Comparison of ENCODE assay signal across 8 cellular contexts in the genomic region with DNA sequence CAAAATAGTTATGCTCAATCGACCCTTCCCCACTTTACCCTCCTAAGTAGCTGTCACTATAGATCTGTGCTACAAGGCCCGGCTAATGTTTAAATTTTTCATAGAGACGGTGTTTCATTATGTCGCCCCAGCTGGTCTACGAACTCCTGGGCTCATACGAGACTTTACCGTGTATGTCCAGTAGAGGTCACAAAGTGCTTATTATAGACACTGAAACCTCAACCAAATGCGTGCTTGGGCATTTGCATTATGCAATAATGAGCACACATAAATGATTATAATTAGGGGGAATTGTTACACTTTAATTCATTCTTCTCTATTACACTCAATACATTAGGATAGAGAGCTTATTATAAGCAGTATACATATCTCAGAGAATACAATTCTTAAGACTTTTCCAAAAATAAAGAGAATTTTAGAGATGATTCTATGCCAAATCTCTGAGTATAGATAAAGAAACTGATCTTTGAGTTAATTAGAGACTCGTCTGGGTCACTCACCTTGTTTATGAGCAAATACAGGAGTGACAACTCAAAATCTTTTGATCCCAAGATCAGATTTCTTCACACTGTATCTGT. TPM values are rescaled to one million over a fixed set of nuclear protein-coding genes. Genes with fewer than 3 reads are reported as not detected.
A peak's percentile ranks its signal among the peaks of the same experiment; 100 is the strongest.
DNase-seq lines count a peak whose midpoint lies in the region; ATAC-seq, FAIRE-seq and TF ChIP-seq lines count a peak whose summit lies in the region.

No MANE protein-coding gene starts in this region.

- no peaks in the 10 kb centered on the region for H3K36me3 ChIP-seq in Karpas-422 (ENCODE audit: insufficient read depth, low read length)
- no peaks in the 10 kb centered on the region for H3K36me3 ChIP-seq in RWPE2 (ENCODE audit: low read depth)

- peak; percentile 86 for ATAC-seq in RWPE2 (ENCODE audit: low read depth)

- no peak for TF ChIP-seq POLR2A in H54 (IDR thresholded peaks at IDR 0.05; ENCODE audit: low read depth, low read length)

- H3K4me3 ChIP-seq in Karpas-422 (ENCODE audit: low read length) = no peak overlapping the region
- no peak overlapping the region for H3K4me3 ChIP-seq in RWPE2 (ENCODE audit: severe bottlenecking)

- H3K9me3 ChIP-seq in Karpas-422 (ENCODE audit: low read length) (no peaks in the 10 kb centered on the region), RWPE2 (ENCODE audit: severe bottlenecking) (no peaks in the 10 kb centered on the region)

- H3K4me2 ChIP-seq in Karpas-422 (ENCODE audit: low read depth, low read length, poor library complexity, severe bottlenecking) = no peak overlapping the region

- peaks cover 19% of the 10 kb centered on the region for H3K4me1 ChIP-seq in Karpas-422 (ENCODE audit: low read length)
- H3K4me1 ChIP-seq in RWPE2 (ENCODE audit: insufficient read depth, poor library complexity, severe bottlenecking) = no peaks in the 10 kb centered on the region

- H2AFZ ChIP-seq in Karpas-422 (ENCODE audit: low read length) = no peak overlapping the region

- H3K27me3 ChIP-seq in Karpas-422 (ENCODE audit: low read length) (no peaks in the 10 kb centered on the region), RWPE2 (ENCODE audit: insufficient read depth, poor library complexity, severe bottlenecking) (no peaks in the 10 kb centered on the region)

- no peak overlapping the region for H3K9ac ChIP-seq in Karpas-422 (ENCODE audit: low read length)

- peak; percentile 81 for TF ChIP-seq CTCF in RWPE2 (IDR thresholded peaks at IDR 0.05; ENCODE audit: poor library complexity, severe bottlenecking)

- H4K20me1 ChIP-seq in Karpas-422 (ENCODE audit: insufficient read depth, low read depth, low read length) = no peaks in the 10 kb centered on the region

- DNase-seq in GF-D8 (lab: John Stamatoyannopoulos, UW) = peak; percentile 70
- peak; percentile 15 for DNase-seq in H54 (ENCODE audit: insufficient read length, low spot score)
- DNase-seq in Karpas-422 = peak; percentile 68
- no peak for DNase-seq in RWPE2 (ENCODE audit: low spot score)
- DNase-seq in dedifferentiated amniotic fluid mesenchymal stem cell (ENCODE audit: extremely low spot score) = peak; percentile 59
- peak; percentile 66 for DNase-seq in medulla oblongata (ENCODE audit: extremely low spot score)
- no peak for DNase-seq in central memory CD4-positive, alpha-beta T cell

- no peaks in the 10 kb centered on the region for H3K9me2 ChIP-seq in Karpas-422 (replicated peaks; ENCODE audit: insufficient read depth, low read length)

- FAIRE-seq in A204.1 (lab: Jason Lieb, UNC) (peak; percentile 81), H54 (lab: Jason Lieb, UNC) (peak; percentile 92)

- H3K79me2 ChIP-seq in Karpas-422 (ENCODE audit: low read length) = no peaks in the 10 kb centered on the region

- no peak overlapping the region for H3K27ac ChIP-seq in Karpas-422 (ENCODE audit: low read length)
- no peak overlapping the region for H3K27ac ChIP-seq in RWPE2 (ENCODE audit: poor library complexity, severe bottlenecking)

RNA-seq across cellular contexts. Expression of a gene that starts 12.5 kb away (rescaled TPM):
- total RNA-seq in Karpas-422 (2014; rRNA removed; shearing (Covaris generic); ENCODE audit: low replicate concordance) = 70.1 and 81.6 TPM in 2 replicates

RNA-seq across cellular contexts. Expression of a gene that starts 22.2 kb away (rescaled TPM):
- total RNA-seq in Karpas-422 (2014; rRNA removed; shearing (Covaris generic); ENCODE audit: low replicate concordance) = not detected in 2 replicates

RNA-seq across cellular contexts. Expression of a gene that starts 43.2 kb away (rescaled TPM):
- not detected in 2 replicates for total RNA-seq in Karpas-422 (2014; rRNA removed; shearing (Covaris generic); ENCODE audit: low replicate concordance)

RNA-seq across cellular contexts. Expression of a gene that starts 55.5 kb away (rescaled TPM):
- not detected in 2 replicates for total RNA-seq in Karpas-422 (2014; rRNA removed; shearing (Covaris generic); ENCODE audit: low replicate concordance)

Comparison
In these comparisons a context has a peak if more than half of its experiments do, and no peak if none do; other contexts are left out.
1. DNase-seq: peak in GF-D8 (single experiment), H54 (single experiment), Karpas-422 (single experiment), dedifferentiated amniotic fluid mesenchymal stem cell (single experiment) and medulla oblongata (single experiment); none in RWPE2 (single experiment) and central memory CD4-positive, alpha-beta T cell (single experiment).